ENCODE assay signal across 10 cellular contexts in genomic region chr20:46010491-46011405, GRCh38. TPM values are rescaled to one million over a fixed set of nuclear protein-coding genes. Genes with fewer than 3 reads are reported as not detected.
DNase-seq lines count a peak whose midpoint lies in the region; ATAC-seq, FAIRE-seq and TF ChIP-seq lines count a peak whose summit lies in the region.
"Had no signal": no experiment of that assay in that cellular context is flagged by ENCODE, and none has a peak within 500 bp of the region (broad histone marks: within the 10 kb centered on the region; RNA-seq: fewer than 3 reads in every experiment).

No MANE protein-coding gene starts in this region.

- TF ChIP-seq CTCF in mammary epithelial cell (conservative IDR thresholded peaks at IDR 0.05 in 1 of 2, IDR thresholded peaks at IDR 0.05 in 1 of 2; ENCODE audit: extremely low read depth in 1 of 2, insufficient read depth in 1 of 2, low read depth in 1 of 2, low read length in 2 of 2): no peak
- TF ChIP-seq CTCF in MM.1S (IDR thresholded peaks at IDR 0.05; ENCODE audit: low read length): no peak

- peak overlapping the region; percentile 71 for H2AFZ ChIP-seq in mammary epithelial cell (ENCODE audit: low read depth, low read length)
- no peak overlapping the region for H2AFZ ChIP-seq in MM.1S (ENCODE audit: low read length)

- dilution Hi-C loops in mammary epithelial cell (cut with HindIII; ENCODE audit: low sequenced_read_pairs): no loop called here

- H3K36me3 ChIP-seq in mammary epithelial cell (ENCODE audit: insufficient read depth, low read length) (no peaks in the 10 kb centered on the region), MM.1S (replicated peaks; ENCODE audit: insufficient read depth, low read length) (no peaks in the 10 kb centered on the region)

- DNase-seq in GM12891 (ENCODE audit: insufficient read length, low spot score): no peak
- peak; percentile 52 for DNase-seq in T-helper 22 cell (ENCODE audit: low read depth)
- no peak for DNase-seq in mammary epithelial cell
- no peak for DNase-seq in sciatic nerve (ENCODE audit: low spot score)
- DNase-seq in NCI-H226: no peak
- no peak for DNase-seq in germinal center (ENCODE audit: low spot score)
- no peak for DNase-seq in glomerular visceral epithelial cell (ENCODE audit: extremely low spot score)
- DNase-seq in MM.1S: no peak
- DNase-seq: amniotic stem cell, HFFc6 had no signal

- in situ Hi-C loops in mammary epithelial cell (cut with MboI; ENCODE audit: low sequenced_read_pairs in 2 of 2): no loop called here

- ATAC-seq in sciatic nerve: peak; percentile 42

- peak; percentile 31 for FAIRE-seq in GM12891 (lab: Jason Lieb, UNC)

- no peaks in the 10 kb centered on the region for H3F3A ChIP-seq in MM.1S (ENCODE audit: insufficient read depth, low read length)

- H3K9ac ChIP-seq in mammary epithelial cell (ENCODE audit: insufficient read depth, low read length) (no peak overlapping the region), MM.1S (ENCODE audit: low read length) (no peak overlapping the region)

- peak overlapping the region in 2 of 3 experiments; percentile 5 to 23 for H3K4me3 ChIP-seq in mammary epithelial cell (replicated peaks in 1 of 3; ENCODE audit: insufficient read depth in 1 of 3, low read depth in 2 of 3, low read length in 3 of 3)
- no peak overlapping the region for H3K4me3 ChIP-seq in MM.1S (ENCODE audit: low read length)

- H3K9me2 ChIP-seq in MM.1S (replicated peaks; ENCODE audit: insufficient read depth, low read length): no peaks in the 10 kb centered on the region

- H4K20me1 ChIP-seq in mammary epithelial cell (ENCODE audit: insufficient read depth, low read length) (no peaks in the 10 kb centered on the region), MM.1S (ENCODE audit: insufficient read depth, low read length) (no peaks in the 10 kb centered on the region)

- peak overlapping the region; percentile 67 for H3K4me2 ChIP-seq in mammary epithelial cell (ENCODE audit: insufficient read depth, low read depth, low read length)
- no peak overlapping the region for H3K4me2 ChIP-seq in MM.1S (ENCODE audit: low read depth, low read length)

- peaks cover 3% of the 10 kb centered on the region for H3K27me3 ChIP-seq in mammary epithelial cell (ENCODE audit: insufficient read depth, low read length)
- H3K27me3 ChIP-seq in MM.1S (replicated peaks; ENCODE audit: insufficient read depth, low read length): peaks cover 67% of the 10 kb centered on the region

- H3K27ac ChIP-seq in mammary epithelial cell (ENCODE audit: insufficient read depth, low read depth, low read length) (no peak overlapping the region), MM.1S (ENCODE audit: low read length) (no peak overlapping the region)

- 26% methylated on average over 52 of the region's 74 CpGs for whole genome bisulfite sequencing in mammary epithelial cell (ENCODE audit: low coverage, missing lambda C conversion rate)

- CTCF ChIA-PET in mammary epithelial cell (lab: Charles Lee; ENCODE audit: low non-redundant PET): no interaction called here

- no peaks in the 10 kb centered on the region for H3K9me3 ChIP-seq in mammary epithelial cell (replicated peaks; ENCODE audit: insufficient read depth, low read length)
- H3K9me3 ChIP-seq in MM.1S (replicated peaks; ENCODE audit: insufficient read depth, low read length): no peaks in the 10 kb centered on the region

- H3K79me2 ChIP-seq in mammary epithelial cell (ENCODE audit: insufficient read depth, low read length) (no peaks in the 10 kb centered on the region), MM.1S (ENCODE audit: low read length) (no peaks in the 10 kb centered on the region)

- TF ChIP-seq POLR2A in GM12891 (IDR thresholded peaks at IDR 0.05; ENCODE audit: low read depth, low read length): no peak

- intact Hi-C loops in mammary epithelial cell (cut with micrococcal nuclease) (loop anchor here (5.0 kb wide), 1 partner anchor 427 kb away; no protein-coding TSS in a partner anchor), sciatic nerve (cut with DNase I) (no loop called here)

- no TSS peak for BruUV-seq in mammary epithelial cell (replicated peaks; lab: Mats Ljungman, UMichigan)

- peaks cover 17% of the 10 kb centered on the region for H3K4me1 ChIP-seq in mammary epithelial cell (ENCODE audit: insufficient read depth, low read length)
- peaks cover 5% of the 10 kb centered on the region; the same call in 1 of the 2 replicates for H3K4me1 ChIP-seq in MM.1S (ENCODE audit: low read length)

TF ChIP-seq in GM12891, 5 proteins besides CTCF, POLR2A, EP300 and RAD21:
- TF ChIP-seq SPI1 (IDR thresholded peaks at IDR 0.05; ENCODE audit: low read depth, low read length): 0 out of 2 replicates have a peak, but pooled peaks have one; percentile 12
- no peak for TF ChIP-seq TAF1 (IDR thresholded peaks at IDR 0.05; ENCODE audit: low read depth, low read length)

RNA-seq across cellular contexts. Expression of gene MMP9, which starts 2.0 kb away (rescaled TPM):
- 0.72 TPM for polyA plus RNA-seq in GM12891 (2012; ENCODE audit: low read depth, missing spikeins)
- total RNA-seq in mammary epithelial cell: 1 to 10 TPM in 1 of 2 donors, not detected in 1; 4.3 TPM
- 1.1 TPM for polyA plus RNA-seq in mammary epithelial cell
- not detected for polyA minus RNA-seq in mammary epithelial cell
- total RNA-seq in sciatic nerve: 5.0 TPM
- total RNA-seq: HFFc6 had no signal

RNA-seq across cellular contexts. Expression of gene SLC12A5, which starts 18.3 kb away (rescaled TPM):
- polyA plus RNA-seq in GM12891 (2012; ENCODE audit: low read depth, missing spikeins): 8.8 TPM
- total RNA-seq in mammary epithelial cell: 1 to 10 TPM in 1 of 2 donors, not detected in 1; 1.5 TPM
- 0.94 TPM for polyA plus RNA-seq in mammary epithelial cell
- 11.3 TPM for polyA minus RNA-seq in mammary epithelial cell
- 3.9 TPM for total RNA-seq in sciatic nerve

RNA-seq across cellular contexts. Expression of gene ZNF335, which starts 38.7 kb away (rescaled TPM):
- 13.5 TPM for polyA plus RNA-seq in GM12891 (2012; ENCODE audit: low read depth, missing spikeins)
- 10 to 100 TPM; 13.8 to 21.7 TPM for total RNA-seq in mammary epithelial cell
- 10.5 TPM for polyA plus RNA-seq in mammary epithelial cell
- polyA minus RNA-seq in mammary epithelial cell: 32.9 TPM
- 22.3 TPM for total RNA-seq in sciatic nerve
